In genomic region chr6:28807682-28808280, GRCh38 we compare ENCODE assay signal across 8 cellular contexts.
A peak's percentile ranks its signal among the peaks of the same experiment; 100 is the strongest.
DNase-seq lines count a peak whose midpoint lies in the region; ATAC-seq and TF ChIP-seq lines count a peak whose summit lies in the region.

No MANE protein-coding gene starts in this region.

- peaks cover 66% of the 10 kb centered on the region for H3K27me3 Mint-ChIP-seq in activated naive CD4-positive, alpha-beta T cell treated with anti-CD3 and anti-CD28 coated beads, Interleukin-2, amount 50 U/mL, for 24 hours
- H3K27me3 Mint-ChIP-seq in central memory CD8-positive, alpha-beta T cell = peaks cover 90% of the 10 kb centered on the region

- H3K9me3 Mint-ChIP-seq in activated naive CD4-positive, alpha-beta T cell treated with anti-CD3 and anti-CD28 coated beads, Interleukin-2, amount 50 U/mL, for 24 hours = peaks cover 19% of the 10 kb centered on the region
- H3K9me3 Mint-ChIP-seq in central memory CD8-positive, alpha-beta T cell = peaks cover 11% of the 10 kb centered on the region

- ATAC-seq in central memory CD8-positive, alpha-beta T cell (replicated peaks; ENCODE audit: extremely low read depth, poor library complexity, severe bottlenecking) = no peak
- ATAC-seq in GM19467 (IDR thresholded peaks at IDR 0.05; ENCODE audit: unreplicated experiment) (no peak), GM19035 (IDR thresholded peaks at IDR 0.05; ENCODE audit: unreplicated experiment) (no peak), gastroesophageal sphincter (no peak)

- H3K27ac ChIP-seq in gastroesophageal sphincter = no peak overlapping the region

- H3K36me3 Mint-ChIP-seq in activated naive CD4-positive, alpha-beta T cell treated with anti-CD3 and anti-CD28 coated beads, Interleukin-2, amount 50 U/mL, for 24 hours = peaks cover 14% of the 10 kb centered on the region
- H3K36me3 Mint-ChIP-seq in central memory CD8-positive, alpha-beta T cell (ENCODE audit: insufficient read depth) = peaks cover 16% of the 10 kb centered on the region

- TF ChIP-seq EP300 in gastroesophageal sphincter (IDR thresholded peaks at IDR 0.05) = no peak

- H3K4me1 ChIP-seq in NT2/D1 (ENCODE audit: insufficient read depth, insufficient read length) (no peaks in the 10 kb centered on the region), gastroesophageal sphincter (peaks cover 0 to 8% (median 0%) of the 10 kb centered on the region in 3 donors)

- peaks cover 4% of the 10 kb centered on the region for H3K4me1 Mint-ChIP-seq in activated naive CD4-positive, alpha-beta T cell treated with anti-CD3 and anti-CD28 coated beads, Interleukin-2, amount 50 U/mL, for 24 hours
- H3K4me1 Mint-ChIP-seq in central memory CD8-positive, alpha-beta T cell = no peaks in the 10 kb centered on the region

- H3K4me3 Mint-ChIP-seq in activated naive CD4-positive, alpha-beta T cell treated with anti-CD3 and anti-CD28 coated beads, Interleukin-2, amount 50 U/mL, for 24 hours = no peak overlapping the region
- H3K4me3 Mint-ChIP-seq in central memory CD8-positive, alpha-beta T cell = no peak overlapping the region

- DNase-seq in activated naive CD4-positive, alpha-beta T cell treated with anti-CD3 and anti-CD28 coated beads, Interleukin-2, amount 50 U/mL, for 16 hours = no peak
- DNase-seq in NT2/D1 (ENCODE audit: low read depth, low spot score) (peak; percentile 33), retinal pigment epithelial cell (ENCODE audit: low read depth) (no peak)
- no peak for DNase-seq in central memory CD8-positive, alpha-beta T cell (ENCODE audit: low spot score in 2 of 2)

- H3K27ac Mint-ChIP-seq in activated naive CD4-positive, alpha-beta T cell treated with anti-CD3 and anti-CD28 coated beads, Interleukin-2, amount 50 U/mL, for 24 hours = peak overlapping the region; percentile 25
- peak overlapping the region; percentile 64 for H3K27ac Mint-ChIP-seq in central memory CD8-positive, alpha-beta T cell (ENCODE audit: low read depth)

- H3K9me3 ChIP-seq in NT2/D1 (ENCODE audit: insufficient read depth, low read length) = no peaks in the 10 kb centered on the region
- H3K9me3 ChIP-seq in gastroesophageal sphincter = peaks cover 0 to 13% (median 0%) of the 10 kb centered on the region in 3 donors

- no peaks in the 10 kb centered on the region for H3K36me3 ChIP-seq in NT2/D1 (ENCODE audit: insufficient read depth, insufficient read length, low read length)
- no peaks in the 10 kb centered on the region for H3K36me3 ChIP-seq in gastroesophageal sphincter

- peaks cover 36% of the 10 kb centered on the region for H3K27me3 ChIP-seq in NT2/D1 (ENCODE audit: insufficient read depth, insufficient read length)
- peaks cover 100% of the 10 kb centered on the region for H3K27me3 ChIP-seq in gastroesophageal sphincter

- no peak for TF ChIP-seq POLR2A in gastroesophageal sphincter (IDR thresholded peaks at IDR 0.05)

- 4 to 7% methylated on average over 11 to 12 of the region's 12 CpGs for WGBS in gastroesophageal sphincter (ENCODE audit: low coverage in 1 of 2), 2 donors

- no peak for TF ChIP-seq CTCF in retinal pigment epithelial cell (conservative IDR thresholded peaks at IDR 0.05; ENCODE audit: low read depth, low read length)
- no peak for TF ChIP-seq CTCF in gastroesophageal sphincter (IDR thresholded peaks at IDR 0.05)

- no peak overlapping the region for H3K9ac ChIP-seq in NT2/D1 (ENCODE audit: insufficient read length, low read depth)

- H3K4me3 ChIP-seq in NT2/D1 (ENCODE audit: insufficient read length, low read depth) (peak overlapping the region; percentile 48), retinal pigment epithelial cell (ENCODE audit: low read length) (peak overlapping the region; percentile 46), gastroesophageal sphincter (no peak overlapping the region)

Comparison
In these comparisons a context has a peak if more than half of its experiments do, and no peak if none do; other contexts are left out.
1. H3K4me3 ChIP-seq: peak in NT2/D1 (single experiment) and retinal pigment epithelial cell (single experiment); none in gastroesophageal sphincter (0 of 2).